19 cellular contexts compared by ENCODE assay signal in genomic region chr15:45550436-45550835, GRCh38. TPM values are rescaled to one million over a fixed set of nuclear protein-coding genes. Genes with fewer than 3 reads are reported as not detected.
DNase-seq lines count a peak whose midpoint lies in the region; ATAC-seq and TF ChIP-seq lines count a peak whose summit lies in the region.
"Had no signal": no experiment of that assay in that cellular context is flagged by ENCODE, and none has a peak within 500 bp of the region (broad histone marks: within the 10 kb centered on the region; RNA-seq: fewer than 3 reads in every experiment).

No MANE protein-coding gene starts in this region.

- H3K36me3 ChIP-seq in ascending aorta, result no peaks in the 10 kb centered on the region
- H3K36me3 ChIP-seq: sigmoid colon had no signal

- intact Hi-C loops in ascending aorta (cut with DNase I), result no loop called here

- no peaks in the 10 kb centered on the region for H3K4me1 ChIP-seq in ascending aorta
- H3K4me1 ChIP-seq: A549, parathyroid adenoma, sigmoid colon had no signal

- TF ChIP-seq CTCF in AG09309 (IDR thresholded peaks at IDR 0.05; ENCODE audit: control insufficient read depth, insufficient read depth, low read depth, low read length, missing control alignments) (no peak), astrocyte of the spinal cord (IDR thresholded peaks at IDR 0.05; ENCODE audit: low read depth, low read length) (no peak), fibroblast of villous mesenchyme (IDR thresholded peaks at IDR 0.05; ENCODE audit: insufficient read depth, low read depth, low read length) (no peak), ascending aorta (IDR thresholded peaks at IDR 0.05) (no peak)

- ATAC-seq in HG03520 (IDR thresholded peaks at IDR 0.05; ENCODE audit: unreplicated experiment), result no peak
- ATAC-seq: A549; activated CD8-positive, alpha-beta T cell treated with anti-CD3 and anti-CD28 coated beads for 36 hours; natural killer cell had no signal

- H3K27ac ChIP-seq in ascending aorta, result no peak overlapping the region
- H3K27ac ChIP-seq: A549, C4-2B, parathyroid adenoma, sigmoid colon, SK-N-MC had no signal

- in situ Hi-C loops in astrocyte of the spinal cord (cut with HindIII; ENCODE audit: low sequenced_read_pairs), result no loop called here

- no peak overlapping the region for H3K4me3 ChIP-seq in AG09309 (ENCODE audit: control insufficient read depth, low read depth, low read length)
- no peak overlapping the region for H3K4me3 ChIP-seq in astrocyte of the spinal cord (ENCODE audit: low read depth, low read length)
- H3K4me3 ChIP-seq in fibroblast of villous mesenchyme (ENCODE audit: low read depth, low read length), result no peak overlapping the region
- H3K4me3 ChIP-seq in ascending aorta, result no peak overlapping the region
- H3K4me3 ChIP-seq: A549, sigmoid colon, SK-N-MC had no signal

- H3K9me3 ChIP-seq in ascending aorta, result no peaks in the 10 kb centered on the region
- H3K9me3 ChIP-seq: A549, sigmoid colon had no signal

- no peaks in the 10 kb centered on the region for H3K27me3 ChIP-seq in ascending aorta
- H3K27me3 ChIP-seq: sigmoid colon had no signal

- DNase-seq in AG09309 (ENCODE audit: low read depth), result peak; percentile 11
- DNase-seq in LHCN-M2 (ENCODE audit: low read depth), result peak; percentile 52
- peak; percentile 24 for DNase-seq in astrocyte of the spinal cord (ENCODE audit: low read depth, low spot score)
- peak; percentile 2 for DNase-seq in fibroblast of villous mesenchyme (ENCODE audit: low read depth)
- DNase-seq in ascending aorta (ENCODE audit: low spot score in 2 of 2), result no peak
- no peak for DNase-seq in NCI-H1417 treated with DMSO at 0.1 percent for 48 hours (lab: John Stamatoyannopoulos, UW)
- no peak for DNase-seq in OCI-M1 (lab: John Stamatoyannopoulos, UW)
- DNase-seq: activated B cell treated with CpG ODN at 0.5 μM for 24 hours; activated CD8-positive, alpha-beta T cell treated with anti-CD3 and anti-CD28 coated beads for 36 hours; amygdala; cerebellar nuclear complex; natural killer cell; NCI-H1694; sigmoid colon had no signal

RNA-seq across cellular contexts. Expression of gene SLC30A4, which starts 27.9 kb away (rescaled TPM):
- total RNA-seq in LHCN-M2 (2014; rRNA removed) (4.7 and 6.7 TPM in 2 replicates), fibroblast of villous mesenchyme (11.9 and 16.0 TPM in 2 replicates), ascending aorta (3.4 TPM)
- polyA plus RNA-seq in LHCN-M2 (2012), result 3.4 TPM

RNA-seq across cellular contexts. Expression of gene BLOC1S6, which starts 36.7 kb away (rescaled TPM):
- 77.1 and 80.0 TPM in 2 replicates for total RNA-seq in LHCN-M2 (2014; rRNA removed)
- 20.9 TPM for polyA plus RNA-seq in LHCN-M2 (2012)
- 74.7 and 87.2 TPM in 2 replicates for total RNA-seq in fibroblast of villous mesenchyme
- 15.4 TPM for total RNA-seq in ascending aorta

Comparison
In these comparisons a context has a peak if more than half of its experiments do, and no peak if none do; other contexts are left out.
1. DNase-seq: peak in AG09309 (single experiment), LHCN-M2 (single experiment), astrocyte of the spinal cord (single experiment) and fibroblast of villous mesenchyme (single experiment); none in ascending aorta (0 of 2), NCI-H1417 treated with DMSO at 0.1 percent for 48 hours (single experiment) and OCI-M1 (single experiment).